In genomic region chrX:115583730-115584004, GRCh38 we compare ENCODE assay signal across 12 cellular contexts. TPM values are rescaled to one million over a fixed set of nuclear protein-coding genes. Genes with fewer than 3 reads are reported as not detected.
A peak's percentile ranks its signal among the peaks of the same experiment; 100 is the strongest.
DNase-seq lines count a peak whose midpoint lies in the region; ATAC-seq and TF ChIP-seq lines count a peak whose summit lies in the region.
"Had no signal": no experiment of that assay in that cellular context is flagged by ENCODE, and none has a peak within 500 bp of the region (broad histone marks: within the 10 kb centered on the region; RNA-seq: fewer than 3 reads in every experiment).

No MANE protein-coding gene starts in this region.

- no peak for TF ChIP-seq CTCF in heart right ventricle (IDR thresholded peaks at IDR 0.05)
- no peak for TF ChIP-seq CTCF in dorsolateral prefrontal cortex (IDR thresholded peaks at IDR 0.05 in 54 of 56, conservative IDR thresholded peaks at IDR 0.05 in 2 of 56; ENCODE audit: low read depth in 1 of 56, partially characterized antibody in 56 of 56)
- no peak for TF ChIP-seq CTCF in nephron progenitor cell (IDR thresholded peaks at IDR 0.05)
- TF ChIP-seq CTCF in type B pancreatic cell (conservative IDR thresholded peaks at IDR 0.05) = no peak

- H3K27ac Mint-ChIP-seq in nephron progenitor cell (peak overlapping the region; percentile 93), type B pancreatic cell (peak overlapping the region; percentile 89)
- H3K27ac Mint-ChIP-seq: activated naive CD4-positive, alpha-beta T cell treated with anti-CD3 and anti-CD28 coated beads, Interleukin-2, amount 50 U/mL, for 24 hours had no signal

- H3K4me1 Mint-ChIP-seq in nephron progenitor cell (peaks cover 36% of the 10 kb centered on the region), type B pancreatic cell (ENCODE audit: unreplicated experiment) (peaks cover 46% of the 10 kb centered on the region)
- H3K4me1 Mint-ChIP-seq: activated naive CD4-positive, alpha-beta T cell treated with anti-CD3 and anti-CD28 coated beads, Interleukin-2, amount 50 U/mL, for 24 hours had no signal

- peaks cover 0 to 66% (median 26%) of the 10 kb centered on the region in 9 donors for H3K4me1 ChIP-seq in heart right ventricle

- ATAC-seq in heart right ventricle (no peak), Right ventricle myocardium inferior (no peak), GM21576 (IDR thresholded peaks at IDR 0.05; ENCODE audit: unreplicated experiment) (no peak), HG02678 (IDR thresholded peaks at IDR 0.05; ENCODE audit: unreplicated experiment) (no peak)

- peak overlapping the region in 3 of 10 donors; percentile 10 to 26 (median 22) for H3K4me3 ChIP-seq in heart right ventricle
- peak overlapping the region in 15 of 59 donors; percentile 4 to 41 (median 16) for H3K4me3 ChIP-seq in dorsolateral prefrontal cortex

- H3K36me3 ChIP-seq in heart right ventricle = peaks cover 0 to 7% (median 0%) of the 10 kb centered on the region in 9 donors

- peaks cover 19% of the 10 kb centered on the region for H3K36me3 Mint-ChIP-seq in nephron progenitor cell (ENCODE audit: low read depth)
- peaks cover 19% of the 10 kb centered on the region for H3K36me3 Mint-ChIP-seq in type B pancreatic cell
- H3K36me3 Mint-ChIP-seq: activated naive CD4-positive, alpha-beta T cell treated with anti-CD3 and anti-CD28 coated beads, Interleukin-2, amount 50 U/mL, for 24 hours had no signal

- DNase-seq in heart right ventricle = no peak
- no peak for DNase-seq in Right ventricle myocardium inferior (ENCODE audit: missing footprints)
- DNase-seq in dorsolateral prefrontal cortex = no peak
- DNase-seq in nephron progenitor cell = no peak
- DNase-seq in type B pancreatic cell (ENCODE audit: extremely low spot score, unreplicated experiment) = no peak
- no peak for DNase-seq in RPMI8226
- DNase-seq: DMS53; KBM-7; stimulated activated CD4-positive, alpha-beta T cell treated with anti-CD3 and anti-CD28 coated beads, Interleukin-12 subunit alpha, Interleukin-12 subunit beta, amount 100 ng/mL, for 4 hours had no signal

- H3K27me3 ChIP-seq in heart right ventricle (peaks cover 0 to 60% (median 0%) of the 10 kb centered on the region in 7 donors), dorsolateral prefrontal cortex (peaks cover 0 to 86% (median 16%) of the 10 kb centered on the region in 45 donors)

- intact Hi-C loops in heart right ventricle (cut with DNase I) = no loop called here
- intact Hi-C loops in Right ventricle myocardium inferior (cut with DNase I) = loop anchor here (5.0 kb wide), 1 partner anchor 34 kb away; no protein-coding TSS in a partner anchor
- intact Hi-C loops in dorsolateral prefrontal cortex (cut with DNase I) = no loop called here

- 38 to 47% methylated on average over 2 of the region's 2 CpGs for WGBS in heart right ventricle, 2 donors

- no peaks in the 10 kb centered on the region for H3K9me3 ChIP-seq in heart right ventricle

- peaks cover 13% of the 10 kb centered on the region for H3K9me3 Mint-ChIP-seq in nephron progenitor cell
- H3K9me3 Mint-ChIP-seq in type B pancreatic cell = peaks cover 7% of the 10 kb centered on the region
- H3K9me3 Mint-ChIP-seq: activated naive CD4-positive, alpha-beta T cell treated with anti-CD3 and anti-CD28 coated beads, Interleukin-2, amount 50 U/mL, for 24 hours had no signal

- H3K27me3 Mint-ChIP-seq in nephron progenitor cell (ENCODE audit: low read depth, poor library complexity) = no peaks in the 10 kb centered on the region
- H3K27me3 Mint-ChIP-seq in type B pancreatic cell = no peaks in the 10 kb centered on the region
- H3K27me3 Mint-ChIP-seq: activated naive CD4-positive, alpha-beta T cell treated with anti-CD3 and anti-CD28 coated beads, Interleukin-2, amount 50 U/mL, for 24 hours had no signal

- H3K27ac ChIP-seq in heart right ventricle = peak overlapping the region in 9 of 10 donors; percentile 33 to 81 (median 65)
- peak overlapping the region in 52 of 59 donors; percentile 9 to 89 (median 74) for H3K27ac ChIP-seq in dorsolateral prefrontal cortex

- H3K4me3 Mint-ChIP-seq in nephron progenitor cell (peak overlapping the region; percentile 34), type B pancreatic cell (peak overlapping the region; percentile 77)
- H3K4me3 Mint-ChIP-seq: activated naive CD4-positive, alpha-beta T cell treated with anti-CD3 and anti-CD28 coated beads, Interleukin-2, amount 50 U/mL, for 24 hours had no signal

RNA-seq across cellular contexts. Expression of gene PLS3, which starts 22.7 kb away (rescaled TPM):
- total RNA-seq in heart right ventricle (10 to 100 TPM; 31.1 to 56.9 (median 39.0) TPM), Right ventricle myocardium inferior (44.7 TPM), dorsolateral prefrontal cortex (10 to 100 TPM; 33.8 to 96.0 (median 55.8) TPM), type B pancreatic cell (ENCODE audit: low replicate concordance) (197 and 481 TPM in 2 replicates)
- 10 to 100 TPM; 29.7 to 32.4 TPM for polyA plus RNA-seq in heart right ventricle
